In the genomic region with DNA sequence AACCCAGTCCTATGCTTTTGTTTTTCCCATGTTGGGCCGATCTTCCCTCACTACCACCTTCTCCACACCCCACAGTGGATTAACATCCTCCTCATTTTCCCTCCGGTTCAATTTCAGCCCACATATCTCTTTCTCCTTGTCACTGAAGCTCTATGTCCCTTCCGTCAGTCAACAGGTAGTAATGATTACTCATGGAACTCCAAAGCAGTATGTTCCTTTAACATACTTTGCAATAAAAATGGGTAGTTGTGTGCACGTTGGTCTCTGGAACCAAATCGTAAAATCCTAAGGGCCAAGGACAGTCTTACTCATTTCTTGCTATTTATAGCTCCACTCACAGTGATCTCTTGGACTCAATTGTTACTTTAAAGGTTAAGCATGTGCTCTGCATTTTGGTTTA, we compare ENCODE assay signal across 18 cellular contexts. TPM values are rescaled to one million over a fixed set of nuclear protein-coding genes. Genes with fewer than 3 reads are reported as not detected.
DNase-seq lines count a peak whose midpoint lies in the region; ATAC-seq and TF ChIP-seq lines count a peak whose summit lies in the region.
"Had no signal": no experiment of that assay in that cellular context is flagged by ENCODE, and none has a peak within 500 bp of the region (broad histone marks: within the 10 kb centered on the region; RNA-seq: fewer than 3 reads in every experiment).

No MANE protein-coding gene starts in this region.

- intact Hi-C loops in PC-9 (cut with micrococcal nuclease; ENCODE audit: unreplicated experiment) (no loop called here), psoas muscle (cut with DNase I) (no loop called here), A673 (cut with micrococcal nuclease; ENCODE audit: unreplicated experiment) (no loop called here)

- H3F3A ChIP-seq in PC-9 (ENCODE audit: insufficient read depth, low read depth): peaks cover 57% of the 10 kb centered on the region

- H3K4me2 ChIP-seq in PC-9: 0 out of 2 replicates have a peak overlapping the region, but pooled peaks have one; percentile 10
- H3K4me2 ChIP-seq in fibroblast of lung (ENCODE audit: extremely low read depth, insufficient read depth, low read length): peak overlapping the region; percentile 16

- H3K4me1 ChIP-seq in PC-9 (replicated peaks; ENCODE audit: insufficient read depth): peaks cover 77% of the 10 kb centered on the region
- peaks cover 35% of the 10 kb centered on the region for H3K4me1 ChIP-seq in fibroblast of lung (ENCODE audit: control insufficient read depth, extremely low read depth, insufficient read depth, low read length)
- H3K4me1 ChIP-seq in psoas muscle: peaks cover 94% of the 10 kb centered on the region
- peaks cover 58% of the 10 kb centered on the region for H3K4me1 ChIP-seq in A673 (ENCODE audit: insufficient read depth, low read length, poor library complexity, severe bottlenecking)

- TF ChIP-seq CTCF in PC-9 (conservative IDR thresholded peaks at IDR 0.05): no peak
- TF ChIP-seq CTCF in fibroblast of lung (conservative IDR thresholded peaks at IDR 0.05 in 1 of 2, IDR thresholded peaks at IDR 0.05 in 1 of 2; ENCODE audit: low read depth in 1 of 2, low read length in 2 of 2): no peak
- no peak for TF ChIP-seq CTCF in psoas muscle (IDR thresholded peaks at IDR 0.05)
- TF ChIP-seq CTCF in A673 (conservative IDR thresholded peaks at IDR 0.05; ENCODE audit: low read depth, low read length): no peak

- no peaks in the 10 kb centered on the region for H3K9me2 ChIP-seq in PC-9 (ENCODE audit: insufficient read depth)

- BruUV-seq in PC-9 (replicated peaks; lab: Mats Ljungman, UMichigan) (no TSS peak), A673 (replicated peaks; lab: Mats Ljungman, UMichigan) (no TSS peak)

- H3K79me2 ChIP-seq in PC-9 (ENCODE audit: low read depth) (peaks cover 99% of the 10 kb centered on the region), fibroblast of lung (ENCODE audit: control insufficient read depth, insufficient read depth, low read length) (peaks cover 62% of the 10 kb centered on the region)

- POLR2A ChIA-PET in PC-9 (lab: Charles Lee; ENCODE audit: unreplicated experiment) (interaction anchor here (0.5 to 0.8 kb wide), 2 partner anchors 110 to 1546 kb away, joined by 3 to 8 read pairs; no protein-coding TSS in a partner anchor), A673 (lab: Charles Lee; ENCODE audit: low non-redundant PET) (no interaction called here)

- ATAC-seq in psoas muscle (peak; percentile 42 to 68 (median 53)), HG03097 (IDR thresholded peaks at IDR 0.05; ENCODE audit: low FRiP score, unreplicated experiment) (no peak)
- ATAC-seq: HepG2 had no signal

- H3K27ac ChIP-seq in PC-9: peak overlapping the region; percentile 21
- no peak overlapping the region for H3K27ac ChIP-seq in fibroblast of lung (ENCODE audit: insufficient read depth, low read length)
- peak overlapping the region; percentile 92 for H3K27ac ChIP-seq in psoas muscle
- no peak overlapping the region for H3K27ac ChIP-seq in A673 (ENCODE audit: low read depth, low read length, poor library complexity, severe bottlenecking)
- H3K27ac ChIP-seq: SK-N-MC, uterus had no signal

- CTCF ChIA-PET in PC-9 (lab: Charles Lee): interaction anchor here (0.6 kb wide), 1 partner anchor 60 kb away, joined by 3 read pairs; no protein-coding TSS in a partner anchor
- CTCF ChIA-PET in A673 (lab: Charles Lee): no interaction called here

- no peaks in the 10 kb centered on the region for H3K27me3 ChIP-seq in PC-9 (ENCODE audit: insufficient read depth, low read depth)
- no peaks in the 10 kb centered on the region for H3K27me3 ChIP-seq in fibroblast of lung (ENCODE audit: control insufficient read depth, insufficient read depth, low read length)
- H3K27me3 ChIP-seq in psoas muscle (ENCODE audit: insufficient read depth in 3 of 3, low read length in 2 of 3): no peaks in the 10 kb centered on the region
- H3K27me3 ChIP-seq in A673 (replicated peaks; ENCODE audit: insufficient read depth, low read depth, low read length, poor library complexity): no peaks in the 10 kb centered on the region
- H3K27me3 ChIP-seq: uterus had no signal

- H3K4me3 ChIP-seq in PC-9 (no peak overlapping the region), fibroblast of lung (replicated peaks in 1 of 4; ENCODE audit: control extremely low read depth in 1 of 4, insufficient read depth in 1 of 4, low read depth in 3 of 4, low read length in 4 of 4) (no peak overlapping the region), psoas muscle (peak overlapping the region; percentile 19), A673 (ENCODE audit: low read depth, low read length, poor library complexity, severe bottlenecking) (no peak overlapping the region)
- H3K4me3 ChIP-seq: SK-N-MC, uterus had no signal

- H2AFZ ChIP-seq in PC-9: no peak overlapping the region
- H2AFZ ChIP-seq in fibroblast of lung (ENCODE audit: low read length): no peak overlapping the region

- DNase-seq in EL (peak; percentile 49), PC-9 (no peak), fibroblast of lung (ENCODE audit: low read depth in 2 of 2) (peak in 1 of 2 donors; percentile 34), psoas muscle (no peak), A673 (ENCODE audit: low spot score) (no peak), NOMO-1 (lab: John Stamatoyannopoulos, UW; ENCODE audit: unreplicated experiment in 2 of 2) (no peak)
- no peak for DNase-seq in activated CD4-positive, alpha-beta T cell treated with anti-CD3 and anti-CD28 coated beads for 1 hour
- DNase-seq: activated CD4-positive, alpha-beta T cell treated with anti-CD3 and anti-CD28 coated beads, Interleukin-2, amount 10 ng/mL, durations not matched to agents 24 days and 14 days; activated naive CD4-positive, alpha-beta T cell treated with anti-CD3 and anti-CD28 coated beads, Interleukin-2, amount 10 ng/mL, durations not matched to agents 7 days and 5 days; CD4-positive, alpha-beta memory T cell; DND-41; immature natural killer cell; NCI-H1048; NCI-H526; uterus had no signal

- peaks cover 13% of the 10 kb centered on the region for H3K36me3 ChIP-seq in PC-9 (ENCODE audit: low read depth)
- H3K36me3 ChIP-seq in fibroblast of lung (ENCODE audit: control insufficient read depth, insufficient read depth, low read length): no peaks in the 10 kb centered on the region
- H3K36me3 ChIP-seq in psoas muscle (ENCODE audit: insufficient read depth in 1 of 2, low read depth in 1 of 2): peaks cover 0 to 3% of the 10 kb centered on the region in 2 donors
- H3K36me3 ChIP-seq in A673 (ENCODE audit: insufficient read depth, low read length, poor library complexity, severe bottlenecking): no peaks in the 10 kb centered on the region
- H3K36me3 ChIP-seq: uterus had no signal

- H3K9me3 ChIP-seq in PC-9 (ENCODE audit: insufficient read depth, low read depth) (no peaks in the 10 kb centered on the region), fibroblast of lung (ENCODE audit: control insufficient read depth, insufficient read depth, low read depth, low read length) (no peaks in the 10 kb centered on the region), psoas muscle (no peaks in the 10 kb centered on the region), A673 (ENCODE audit: low read depth, low read length, poor library complexity, severe bottlenecking) (no peaks in the 10 kb centered on the region)
- H3K9me3 ChIP-seq: uterus had no signal

- WGBS in psoas muscle, 3 donors: 23 to 33% (median 24%) methylated on average over 5 of the region's 5 CpGs

- no peak overlapping the region for H3K9ac ChIP-seq in fibroblast of lung (ENCODE audit: insufficient read depth, low read length)

- H4K20me1 ChIP-seq in PC-9 (ENCODE audit: insufficient read depth) (peaks cover 41% of the 10 kb centered on the region), fibroblast of lung (ENCODE audit: control insufficient read depth, extremely low read depth, insufficient read depth, low read length) (no peaks in the 10 kb centered on the region)

RNA-seq across cellular contexts. Expression of a gene that starts 20.2 kb away (rescaled TPM):
- total RNA-seq in PC-9 (2021) (48.0 and 60.5 TPM in 2 replicates), fibroblast of lung (62.1 and 63.7 TPM in 2 replicates), psoas muscle (100 to 1,000 TPM; 225 to 355 (median 292) TPM), A673 (2021) (67.8 and 68.5 TPM in 2 replicates)
- polyA plus RNA-seq in fibroblast of lung (28.2 and 38.0 TPM in 2 replicates), psoas muscle (100 to 1,000 TPM in 1 of 3 donors, 10 to 100 TPM in 2; 46.5 to 162 (median 91.8) TPM)
- polyA plus RNA-seq in fibroblast of lung (2012): 22.5 and 37.8 TPM in 2 replicates
- polyA minus RNA-seq in fibroblast of lung (ENCODE audit: low replicate concordance): 50.3 and 60.6 TPM in 2 replicates

Comparison
In these comparisons a context has a peak if more than half of its experiments do, and no peak if none do; other contexts are left out.
1. H3K27ac ChIP-seq: peak in PC-9 (single experiment) and psoas muscle (single experiment); none in fibroblast of lung (single experiment) and A673 (single experiment).